In the genomic region with DNA sequence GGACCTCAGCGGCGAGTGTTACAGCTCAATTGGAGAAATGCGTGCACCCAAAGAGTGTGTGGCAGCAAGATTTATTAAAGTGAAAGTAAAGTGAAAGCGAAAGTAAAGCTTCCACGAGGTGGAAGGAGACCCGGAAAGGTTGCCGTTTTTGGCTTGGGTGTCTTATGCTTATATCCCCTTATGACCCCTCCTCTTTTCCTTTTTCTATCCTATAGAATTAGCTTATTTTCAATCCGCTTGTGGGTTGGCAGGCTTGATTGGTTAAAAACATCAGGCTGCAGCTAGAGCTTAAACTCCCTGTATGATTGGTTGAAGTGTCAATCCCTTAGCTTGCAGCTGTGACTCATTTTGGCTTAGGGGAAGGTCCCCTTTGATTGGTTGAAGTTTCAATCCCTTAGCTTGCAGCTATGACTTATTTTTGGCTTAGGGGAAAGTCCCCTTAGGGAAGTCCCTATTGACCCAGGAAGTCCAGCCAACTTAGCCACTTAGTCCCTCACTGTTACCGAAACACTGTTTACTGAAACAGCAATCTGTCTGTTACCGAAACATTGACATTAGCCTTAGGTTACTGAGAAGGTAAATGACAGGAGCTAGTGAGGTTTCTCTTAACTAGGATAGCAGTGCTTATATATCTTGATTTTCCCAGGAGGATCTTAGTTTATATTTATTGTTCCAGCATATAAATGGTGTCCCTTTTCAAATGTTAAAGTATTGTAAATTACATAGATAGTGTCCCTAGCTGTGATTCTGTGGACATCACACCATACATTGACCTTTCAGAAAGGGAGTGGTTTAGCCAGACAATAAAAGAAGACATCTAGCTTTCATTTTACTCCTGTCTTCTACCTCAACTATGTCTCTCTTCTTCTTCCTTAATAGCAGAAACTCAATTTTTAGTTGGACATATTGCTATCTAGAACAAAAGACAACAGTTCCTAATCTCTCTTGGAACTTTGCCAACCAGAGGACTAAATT, we compare ENCODE assay signal across 8 cellular contexts.
A peak's percentile ranks its signal among the peaks of the same experiment; 100 is the strongest.
DNase-seq lines count a peak whose midpoint lies in the region; ATAC-seq, FAIRE-seq and TF ChIP-seq lines count a peak whose summit lies in the region.

No MANE protein-coding gene starts in this region.

- H3K9ac ChIP-seq in astrocyte (ENCODE audit: low read length), result no peak overlapping the region
- no peak overlapping the region for H3K9ac ChIP-seq in mesendoderm (ENCODE audit: low read length)

- H3K4me1 Mint-ChIP-seq in CD8-positive, alpha-beta memory T cell, result peaks cover 20 to 23% (median 20%) of the 10 kb centered on the region in 3 donors
- peaks cover 5% of the 10 kb centered on the region for H3K4me1 Mint-ChIP-seq in astrocyte (ENCODE audit: low read depth, unreplicated experiment)

- no peak overlapping the region for H3K4ac ChIP-seq in mesendoderm (ENCODE audit: low read depth, low read length)

- H3K36me3 ChIP-seq in CD8-positive, alpha-beta memory T cell (ENCODE audit: insufficient read depth, low read length), result no peaks in the 10 kb centered on the region
- H3K36me3 ChIP-seq in astrocyte (ENCODE audit: insufficient read depth, low read length), result no peaks in the 10 kb centered on the region
- H3K36me3 ChIP-seq in lower lobe of right lung, result no peaks in the 10 kb centered on the region
- H3K36me3 ChIP-seq in mesendoderm (ENCODE audit: control insufficient read depth, insufficient read depth, low read length), result no peaks in the 10 kb centered on the region

- H4K20me1 ChIP-seq in astrocyte (ENCODE audit: insufficient read depth, low read length), result no peaks in the 10 kb centered on the region

- H2BK120ac ChIP-seq in mesendoderm (ENCODE audit: low read depth, low read length), result no peak overlapping the region

- H3K4me2 ChIP-seq in astrocyte (ENCODE audit: low read length), result peak overlapping the region; percentile 13
- H3K4me2 ChIP-seq in mesendoderm (ENCODE audit: low read length), result no peak overlapping the region

- FAIRE-seq in astrocyte (lab: Jason Lieb, UNC), result no peak

- peak overlapping the region; percentile 89 to 97 (median 94) for H3K27ac Mint-ChIP-seq in CD8-positive, alpha-beta memory T cell
- H3K27ac Mint-ChIP-seq in astrocyte (ENCODE audit: unreplicated experiment), result no peak overlapping the region

- H3K79me2 ChIP-seq in astrocyte (ENCODE audit: insufficient read depth, low read length) (no peaks in the 10 kb centered on the region), mesendoderm (ENCODE audit: control insufficient read depth, insufficient read depth, low read length) (no peaks in the 10 kb centered on the region)

- no CpG with 5 or more reads among the region's 10 CpGs for WGBS in mesendoderm (ENCODE audit: extremely low coverage, insufficient coverage, low lambda C conversion rate)

- H3K56ac ChIP-seq in mesendoderm (ENCODE audit: low read length), result no peak overlapping the region

- no peaks in the 10 kb centered on the region for H3K9me3 ChIP-seq in CD8-positive, alpha-beta memory T cell (ENCODE audit: low read length)
- H3K9me3 ChIP-seq in astrocyte (ENCODE audit: insufficient read depth, low read depth, low read length), result peaks cover 4% of the 10 kb centered on the region
- H3K9me3 ChIP-seq in lower lobe of right lung, result no peaks in the 10 kb centered on the region

- TF ChIP-seq CTCF in astrocyte (IDR thresholded peaks at IDR 0.05; ENCODE audit: insufficient read depth, low read depth, low read length), result no peak
- TF ChIP-seq CTCF in lower lobe of right lung (IDR thresholded peaks at IDR 0.05), result no peak

- ATAC-seq in GM19397 (IDR thresholded peaks at IDR 0.05; ENCODE audit: unreplicated experiment) (peak; percentile 88), HG03457 (IDR thresholded peaks at IDR 0.05; ENCODE audit: unreplicated experiment) (peak; percentile 85), lower lobe of right lung (peak; percentile 44 to 77)

- H3K4me1 ChIP-seq in CD8-positive, alpha-beta memory T cell (ENCODE audit: insufficient read depth, low read length), result peaks cover 16% of the 10 kb centered on the region
- H3K4me1 ChIP-seq in astrocyte (ENCODE audit: insufficient read depth, low read length) (no peaks in the 10 kb centered on the region), lower lobe of right lung (no peaks in the 10 kb centered on the region), mesendoderm (ENCODE audit: control insufficient read depth, low read depth, low read length) (no peaks in the 10 kb centered on the region)

- H3K4me3 Mint-ChIP-seq in CD8-positive, alpha-beta memory T cell, result peak overlapping the region; percentile 86 to 95 (median 91)
- H3K4me3 Mint-ChIP-seq in astrocyte (ENCODE audit: unreplicated experiment), result no peak overlapping the region

- H3K4me3 ChIP-seq in CD8-positive, alpha-beta memory T cell (ENCODE audit: low read length), result peak overlapping the region; percentile 55
- H3K4me3 ChIP-seq in astrocyte (ENCODE audit: insufficient read depth, low read depth, low read length), result no peak overlapping the region
- peak overlapping the region; percentile 46 for H3K4me3 ChIP-seq in lower lobe of right lung
- no peak overlapping the region for H3K4me3 ChIP-seq in mesendoderm (ENCODE audit: low read length)

- H2BK15ac ChIP-seq in mesendoderm (replicated peaks; ENCODE audit: low read depth), result no peak overlapping the region

- H2BK5ac ChIP-seq in mesendoderm (ENCODE audit: low read length), result no peak overlapping the region

- H4K5ac ChIP-seq in mesendoderm (ENCODE audit: low read length), result no peak overlapping the region

- H3K27me3 ChIP-seq in CD8-positive, alpha-beta memory T cell (ENCODE audit: insufficient read depth, low read length, poor library complexity, severe bottlenecking), result no peaks in the 10 kb centered on the region
- H3K27me3 ChIP-seq in astrocyte (ENCODE audit: insufficient read depth, low read length), result no peaks in the 10 kb centered on the region
- no peaks in the 10 kb centered on the region for H3K27me3 ChIP-seq in lower lobe of right lung (ENCODE audit: low read depth)
- H3K27me3 ChIP-seq in mesendoderm (ENCODE audit: insufficient read depth, low read length, poor library complexity), result no peaks in the 10 kb centered on the region

- DNase-seq in CD8-positive, alpha-beta memory T cell, result peak; percentile 19 to 76 (median 60)
- DNase-seq in SHP77 treated with DMSO at 0.1 percent for 48 hours (lab: John Stamatoyannopoulos, UW) (peak; percentile 78), astrocyte (ENCODE audit: low read depth) (no peak), lower lobe of right lung (no peak), stromal cell of bone marrow (ENCODE audit: low read depth) (peak; percentile 14), mesendoderm (no peak)

- peaks cover 1 to 11% of the 10 kb centered on the region in 2 donors for H3K27me3 Mint-ChIP-seq in CD8-positive, alpha-beta memory T cell
- H3K27me3 Mint-ChIP-seq in astrocyte (ENCODE audit: low read depth, unreplicated experiment), result no peaks in the 10 kb centered on the region

- CTCF ChIA-PET in CD8-positive, alpha-beta memory T cell (lab: Charles Lee), result no interaction called here

- no peak overlapping the region for H3K18ac ChIP-seq in mesendoderm (ENCODE audit: low read length)

- no peak overlapping the region for H2AK5ac ChIP-seq in mesendoderm (ENCODE audit: low read length)

- intact Hi-C loops in lower lobe of right lung (cut with DNase I), result no loop called here

- peak overlapping the region; percentile 28 for H2AFZ ChIP-seq in astrocyte (ENCODE audit: low read depth, low read length)

- POLR2A ChIA-PET in CD8-positive, alpha-beta memory T cell (lab: Charles Lee), result no interaction called here

- no peak overlapping the region for H4K8ac ChIP-seq in mesendoderm (ENCODE audit: low read depth, low read length)

- peaks cover 0 to 1% (median 0%) of the 10 kb centered on the region in 5 donors for H3K9me3 Mint-ChIP-seq in CD8-positive, alpha-beta memory T cell
- H3K9me3 Mint-ChIP-seq in astrocyte (ENCODE audit: unreplicated experiment), result peaks cover 2% of the 10 kb centered on the region

- no peaks in the 10 kb centered on the region for H3K79me1 ChIP-seq in mesendoderm (ENCODE audit: low read length)

- peaks cover 0 to 3% (median 0%) of the 10 kb centered on the region in 3 donors for H3K36me3 Mint-ChIP-seq in CD8-positive, alpha-beta memory T cell
- H3K36me3 Mint-ChIP-seq in astrocyte (ENCODE audit: low read depth, unreplicated experiment), result no peaks in the 10 kb centered on the region

- no peak overlapping the region for H3K23ac ChIP-seq in mesendoderm (ENCODE audit: low read length)

- peak overlapping the region; percentile 20 for H3K27ac ChIP-seq in CD8-positive, alpha-beta memory T cell (ENCODE audit: low read depth, low read length)
- H3K27ac ChIP-seq in astrocyte (ENCODE audit: low read depth, low read length), result no peak overlapping the region
- H3K27ac ChIP-seq in lower lobe of right lung, result peak overlapping the region; percentile 43
- H3K27ac ChIP-seq in mesendoderm (ENCODE audit: low read depth, low read length), result no peak overlapping the region

Comparison
In these comparisons a context has a peak if more than half of its experiments do, and no peak if none do; other contexts are left out.
1. DNase-seq: peak in CD8-positive, alpha-beta memory T cell (5 of 5), SHP77 treated with DMSO at 0.1 percent for 48 hours (single experiment) and stromal cell of bone marrow (single experiment); none in astrocyte (single experiment), lower lobe of right lung (single experiment) and mesendoderm (single experiment).
2. H3K27ac ChIP-seq: peak in CD8-positive, alpha-beta memory T cell (single experiment) and lower lobe of right lung (single experiment); none in astrocyte (single experiment) and mesendoderm (single experiment).
3. H3K4me3 ChIP-seq: peak in CD8-positive, alpha-beta memory T cell (single experiment) and lower lobe of right lung (single experiment); none in astrocyte (single experiment) and mesendoderm (single experiment).
4. Peak in every context shown above with its lines, with median percentiles within 50 percentile points of each other: ATAC-seq.